ENCODE assay signal across 15 cellular contexts in the genomic region with DNA sequence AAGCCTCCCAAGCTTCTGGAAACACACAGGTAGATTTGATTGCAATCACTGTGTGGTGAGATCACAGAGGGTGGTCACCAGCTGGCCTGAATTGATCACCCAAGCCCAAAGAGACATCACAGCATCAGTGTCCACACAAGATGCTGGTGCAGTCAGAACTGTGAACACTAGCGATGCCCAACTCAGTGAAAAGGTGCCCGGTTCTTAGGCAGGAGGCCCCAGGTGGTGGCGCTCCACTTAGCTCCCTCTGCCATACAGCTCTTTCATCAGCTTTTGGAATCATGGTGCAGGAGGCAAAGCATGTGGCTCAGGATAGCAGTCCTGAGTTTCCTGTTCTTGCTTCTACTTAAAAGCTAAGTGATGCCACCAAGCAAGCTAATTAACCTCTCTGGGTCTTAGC. TPM values are rescaled to one million over a fixed set of nuclear protein-coding genes. Genes with fewer than 3 reads are reported as not detected.
A peak's percentile ranks its signal among the peaks of the same experiment; 100 is the strongest.
DNase-seq lines count a peak whose midpoint lies in the region; ATAC-seq, FAIRE-seq and TF ChIP-seq lines count a peak whose summit lies in the region.
"Had no signal": no experiment of that assay in that cellular context is flagged by ENCODE, and none has a peak within 500 bp of the region (broad histone marks: within the 10 kb centered on the region; RNA-seq: fewer than 3 reads in every experiment).

No MANE protein-coding gene starts in this region.

- POLR2A ChIA-PET in K562 (lab: Yijun Ruan, JAX): interaction anchor here (0.5 to 4.4 kb wide), 19 partner anchors 9 to 900 kb away, joined by 3 to 56 read pairs (median 5); a partner anchor contains a TSS

- H3K27ac ChIP-seq in K562 (ENCODE audit: extremely low read depth, low read depth, low read length) (peak overlapping the region; percentile 6; the same call in 1 of the 3 replicates), spleen (peak overlapping the region; percentile 75 to 95 (median 86))
- H3K27ac ChIP-seq: ovary had no signal

- H3K36me3 ChIP-seq in Loucy (ENCODE audit: insufficient read depth, low read length) (no peaks in the 10 kb centered on the region; the same call in 1 of the 2 replicates), K562 (ENCODE audit: control insufficient read depth, insufficient read depth, low read length) (peaks cover 47% of the 10 kb centered on the region), spleen (peaks cover 0 to 12% (median 0%) of the 10 kb centered on the region in 6 donors)
- H3K36me3 ChIP-seq: ovary had no signal

- peaks cover 16% of the 10 kb centered on the region for H3K36me3 Mint-ChIP-seq in activated T-cell treated with anti-CD3 and anti-CD28 coated beads, Interleukin-2, amount 50 U/mL, for 24 hours (ENCODE audit: low read depth)

- H3K4me2 ChIP-seq in Loucy (ENCODE audit: low read depth, low read length, poor library complexity, severe bottlenecking) (no peak overlapping the region), K562 (ENCODE audit: insufficient read depth, low read length) (peak overlapping the region; percentile 2; the same call in 1 of the 2 replicates)

- no peak overlapping the region for H3K9ac ChIP-seq in Loucy (ENCODE audit: low read depth, low read length, poor library complexity, severe bottlenecking)
- peak overlapping the region; percentile 1 to 51; a peak in 2 of 4 replicates for H3K9ac ChIP-seq in K562 (ENCODE audit: insufficient read depth in 1 of 2, low read depth in 2 of 2, low read length in 2 of 2)

- in situ Hi-C loops in K562 (cut with MboI): no loop called here

- 0 out of 2 replicates have a peak, but pooled peaks cover 2% of the 10 kb centered on the region for H3F3A ChIP-seq in Loucy (ENCODE audit: low read depth)

- TSS peak; percentile 1 for BruUV-seq in K562 (replicated peaks; lab: Mats Ljungman, UMichigan)

- no peak overlapping the region for H3K4me3 Mint-ChIP-seq in activated T-cell treated with anti-CD3 and anti-CD28 coated beads, Interleukin-2, amount 50 U/mL, for 24 hours

- peaks cover 37% of the 10 kb centered on the region for H4K20me1 ChIP-seq in Loucy (ENCODE audit: insufficient read depth, low read length, poor library complexity, severe bottlenecking)
- H4K20me1 ChIP-seq in K562 (replicated peaks; ENCODE audit: control insufficient read depth, insufficient read depth, low read length): peaks cover 46% of the 10 kb centered on the region

- no peak overlapping the region for H3K4me3 ChIP-seq in Loucy (ENCODE audit: low read length, poor library complexity, severe bottlenecking)
- H3K4me3 ChIP-seq in K562: no peak overlapping the region
- H3K4me3 ChIP-seq in spleen: peak overlapping the region in 1 of 8 donors; percentile 16
- H3K4me3 ChIP-seq: ovary had no signal

- no peaks in the 10 kb centered on the region for H3K9me2 ChIP-seq in Loucy (replicated peaks; ENCODE audit: low read depth, low read length)

- peaks cover 82% of the 10 kb centered on the region for H3K79me2 ChIP-seq in Loucy (ENCODE audit: insufficient read depth, low read length)
- H3K79me2 ChIP-seq in K562 (ENCODE audit: control insufficient read depth, insufficient read depth, low read length): peaks cover 96% of the 10 kb centered on the region

- FAIRE-seq in K562 (lab: Jason Lieb, UNC): no peak

- H3K9me3 ChIP-seq in Loucy (ENCODE audit: insufficient read depth, low read depth, low read length) (no peaks in the 10 kb centered on the region), K562 (replicated peaks; ENCODE audit: control insufficient read depth, insufficient read depth, low read depth, low read length) (no peaks in the 10 kb centered on the region), spleen (no peaks in the 10 kb centered on the region)
- H3K9me3 ChIP-seq: ovary had no signal

- TF ChIP-seq POLR2A in K562 (conservative IDR thresholded peaks at IDR 0.05): no peak
- no peak for TF ChIP-seq POLR2A in spleen (IDR thresholded peaks at IDR 0.05)

- WGBS in K562 (ENCODE audit: insufficient coverage, low coverage, missing lambda C conversion rate): 91% methylated on average over 3 of the region's 3 CpGs
- WGBS in spleen, 5 donors: 80 to 97% (median 87%) methylated on average over 2 to 3 of the region's 3 CpGs

- no peaks in the 10 kb centered on the region for H3K27me3 ChIP-seq in Loucy (ENCODE audit: insufficient read depth, low read length, poor library complexity, severe bottlenecking)
- H3K27me3 ChIP-seq in K562 (ENCODE audit: control insufficient read depth in 2 of 2, insufficient read depth in 2 of 2, low read length in 2 of 2): no peaks in the 10 kb centered on the region
- H3K27me3 ChIP-seq in spleen (replicated peaks in 1 of 7): no peaks in the 10 kb centered on the region
- H3K27me3 ChIP-seq: ovary had no signal

- peak; percentile 37; the same call in 1 of the 2 replicates for TF ChIP-seq CTCF in Loucy (conservative IDR thresholded peaks at IDR 0.05; ENCODE audit: low read length)
- peak; percentile 25 to 30 (median 29); a peak in 3 of 6 replicates for TF ChIP-seq CTCF in K562 (IDR thresholded peaks at IDR 0.05 in 2 of 3, conservative IDR thresholded peaks at IDR 0.05 in 1 of 3; ENCODE audit: insufficient read depth in 2 of 3, low read depth in 1 of 3, low read length in 3 of 3)
- no peak for TF ChIP-seq CTCF in spleen (IDR thresholded peaks at IDR 0.05 in 8 of 11, conservative IDR thresholded peaks at IDR 0.05 in 3 of 11)

- H3K27ac Mint-ChIP-seq in activated T-cell treated with anti-CD3 and anti-CD28 coated beads, Interleukin-2, amount 50 U/mL, for 24 hours: peak overlapping the region; percentile 81

- TF ChIP-seq EP300 in K562 (IDR thresholded peaks at IDR 0.05; ENCODE audit: low read length): no peak

- H3K4me1 Mint-ChIP-seq in activated T-cell treated with anti-CD3 and anti-CD28 coated beads, Interleukin-2, amount 50 U/mL, for 24 hours (ENCODE audit: low read depth): peaks cover 76% of the 10 kb centered on the region

- H3K9me1 ChIP-seq in K562 (ENCODE audit: control insufficient read depth, insufficient read depth, low read length): peaks cover 24% of the 10 kb centered on the region

- DNase-seq in activated T-cell treated with anti-CD3 and anti-CD28 coated beads, Interleukin-2, amount 50 U/mL, for 24 hours: no peak
- DNase-seq in activated T-cell treated with anti-CD3 and anti-CD28 coated beads for 4 hours: no peak
- peak in 1 of 4 experiments; percentile 61 for DNase-seq in K562 (ENCODE audit: extremely low read depth in 1 of 4, low spot score in 3 of 4)
- no peak for DNase-seq in spleen
- DNase-seq in GM19238 (ENCODE audit: insufficient read length, low spot score): no peak
- no peak for DNase-seq in HuH-7 (ENCODE audit: low spot score)
- DNase-seq: amniotic stem cell; EL; NCI-H1436 treated with DMSO at 0.1 percent for 48 hours; ovary; stimulated activated CD4-positive, alpha-beta T cell treated with anti-CD3 and anti-CD28 coated beads, Interleukin-12 subunit alpha, Interleukin-12 subunit beta, amount 100 ng/mL, for 4 hours had no signal

- ATAC-seq in K562 (peak; percentile 1), GM21390 (IDR thresholded peaks at IDR 0.05; ENCODE audit: unreplicated experiment) (no peak)
- ATAC-seq: HCT116 had no signal

- intact Hi-C loops in K562 (cut with micrococcal nuclease): loop anchor here (10.0 kb wide), 1 partner anchor 184 kb away; a partner anchor contains a TSS
- intact Hi-C loops in spleen (cut with DNase I; ENCODE audit: low total_unique reads): no loop called here

- H3K9me3 Mint-ChIP-seq in activated T-cell treated with anti-CD3 and anti-CD28 coated beads, Interleukin-2, amount 50 U/mL, for 24 hours: no peaks in the 10 kb centered on the region

- CTCF ChIA-PET in K562 (lab: Yijun Ruan, JAX; ENCODE audit: low intra/inter-chr PET ratio): no interaction called here

- H3K4me1 ChIP-seq in Loucy (ENCODE audit: insufficient read depth, low read length, poor library complexity, severe bottlenecking): peaks cover 24% of the 10 kb centered on the region
- peaks cover 44 to 55% of the 10 kb centered on the region in 2 experiments for H3K4me1 ChIP-seq in K562 (replicated peaks in 1 of 2; ENCODE audit: control insufficient read depth in 2 of 2, insufficient read depth in 2 of 2, low read length in 2 of 2)
- peaks cover 18 to 100% (median 67%) of the 10 kb centered on the region in 6 donors for H3K4me1 ChIP-seq in spleen

- peak in 1 of 2 experiments; percentile 22; a peak in 1 of 4 replicates for TF ChIP-seq RAD21 in K562 (CRISPR knock-in tag; conservative IDR thresholded peaks at IDR 0.05 in 1 of 2, IDR thresholded peaks at IDR 0.05 in 1 of 2)

- no peak overlapping the region for H2AFZ ChIP-seq in Loucy (ENCODE audit: low read length)
- no peak overlapping the region for H2AFZ ChIP-seq in K562 (ENCODE audit: low read depth, low read length)

- H3K27me3 Mint-ChIP-seq in activated T-cell treated with anti-CD3 and anti-CD28 coated beads, Interleukin-2, amount 50 U/mL, for 24 hours: no peaks in the 10 kb centered on the region

RNA-seq across cellular contexts. Expression of a gene that starts 11.1 kb away (rescaled TPM):
- total RNA-seq in K562 (2011; cell fraction: chromatin; rRNA removed; ENCODE audit: low replicate concordance): 104 and 237 TPM in 2 replicates
- total RNA-seq in K562 (2011; cell fraction: nucleolus; rRNA removed): 233 and 250 TPM in 2 replicates
- 163 and 192 TPM in 2 replicates for total RNA-seq in K562 (2011; cell fraction: nucleoplasm; rRNA removed)
- 62.9 and 79.7 TPM in 2 replicates for total RNA-seq in K562 (2014; rRNA removed)
- total RNA-seq in K562 (2014; rRNA removed; fragmentation: Illumina TruSeq; extraction: Trizol): 25.0 and 31.7 TPM in 2 replicates
- 52.2 and 56.7 TPM in 2 replicates for total RNA-seq in K562 (2015; rRNA removed; fragmentation: Illumina TruSeq; extraction: Trizol)
- 101 and 103 TPM in 2 replicates for total RNA-seq in K562 (2021)
- polyA plus RNA-seq in K562 (2011; rRNA removed): 45.6 and 65.3 TPM in 2 replicates
- 87.9 and 92.8 TPM in 2 replicates for polyA plus RNA-seq in K562 (2011; cell fraction: cytosol; rRNA removed)
- polyA plus RNA-seq in K562 (2011; cell fraction: nucleus; rRNA removed): 96.5 and 99.6 TPM in 2 replicates
- polyA plus RNA-seq in K562 (2012): 68.2 and 87.4 TPM in 2 replicates
- 56.7 and 59.7 TPM in 2 replicates for polyA plus RNA-seq in K562 (2014; fragmentation: Illumina TruSeq; extraction: Trizol)
- polyA plus RNA-seq in K562 (2014; fragmentation: Nextera tagmentation; extraction: Ambion mirVana): under 1 TPM; 0.69 to 0.70 TPM
- polyA plus RNA-seq in K562 (2014; rRNA removed): 54.1 and 56.4 TPM in 2 replicates
- polyA minus RNA-seq in K562 (2011; rRNA and poly(A)+ RNA removed): 59.4 and 60.5 TPM in 2 replicates
- polyA minus RNA-seq in K562 (2011; cell fraction: cytosol; rRNA and poly(A)+ RNA removed): 76.8 and 101 TPM in 2 replicates
- polyA minus RNA-seq in K562 (2011; cell fraction: nucleus; rRNA and poly(A)+ RNA removed): 59.6 and 106 TPM in 2 replicates
- total RNA-seq in spleen: 10 to 100 TPM; 40.4 to 60.7 (median 51.3) TPM
- 10 to 100 TPM in 2 of 3 donors, 1 to 10 TPM in 1; 9.5 to 26.0 (median 11.8) TPM for polyA plus RNA-seq in spleen

RNA-seq across cellular contexts. Expression of a gene that starts 20.0 kb away (rescaled TPM):
- total RNA-seq in K562 (2011; cell fraction: chromatin; rRNA removed; ENCODE audit: low replicate concordance): 0.21 TPM in 1 of 2 replicates, not detected in the other
- not detected in 2 replicates for total RNA-seq in K562 (2011; cell fraction: nucleolus; rRNA removed)
- 0.22 TPM in 1 of 2 replicates, not detected in the other for total RNA-seq in K562 (2011; cell fraction: nucleoplasm; rRNA removed)
- total RNA-seq in K562 (2014; rRNA removed) (not detected in 2 replicates), K562 (2014; rRNA removed; fragmentation: Illumina TruSeq; extraction: Trizol) (not detected in 2 replicates), K562 (2015; rRNA removed; fragmentation: Illumina TruSeq; extraction: Trizol) (not detected in 2 replicates), K562 (2021) (not detected in 2 replicates), spleen (not detected)
- polyA plus RNA-seq in K562 (2011; rRNA removed) (not detected in 2 replicates), K562 (2014; fragmentation: Illumina TruSeq; extraction: Trizol) (not detected in 2 replicates), K562 (2014; fragmentation: Nextera tagmentation; extraction: Ambion mirVana) (not detected), K562 (2014; rRNA removed) (0.04 TPM in 1 of 2 replicates, not detected in the other), spleen (under 1 TPM in 2 of 3 donors, not detected in 1; 0.03 to 0.06 TPM)
- polyA plus RNA-seq in K562 (2011; cell fraction: cytosol; rRNA removed): 0.04 TPM in 1 of 2 replicates, not detected in the other
- 0.10 TPM in 1 of 2 replicates, not detected in the other for polyA plus RNA-seq in K562 (2011; cell fraction: nucleus; rRNA removed)
- not detected in 2 replicates for polyA plus RNA-seq in K562 (2012)
- not detected in 2 replicates for polyA minus RNA-seq in K562 (2011; rRNA and poly(A)+ RNA removed)
- not detected in 2 replicates for polyA minus RNA-seq in K562 (2011; cell fraction: cytosol; rRNA and poly(A)+ RNA removed)
- not detected in 2 replicates for polyA minus RNA-seq in K562 (2011; cell fraction: nucleus; rRNA and poly(A)+ RNA removed)
- total RNA-seq: lung microvascular endothelial cell, ovary had no signal

RNA-seq across cellular contexts. Expression of a gene that starts 33.3 kb away (rescaled TPM):
- total RNA-seq in K562 (2011; cell fraction: chromatin; rRNA removed; ENCODE audit: low replicate concordance): 22.9 and 43.9 TPM in 2 replicates
- total RNA-seq in K562 (2011; cell fraction: nucleolus; rRNA removed): 30.7 and 33.7 TPM in 2 replicates
- 20.2 and 27.2 TPM in 2 replicates for total RNA-seq in K562 (2011; cell fraction: nucleoplasm; rRNA removed)
- total RNA-seq in K562 (2014; rRNA removed) (42.5 and 47.4 TPM in 2 replicates), K562 (2014; rRNA removed; fragmentation: Illumina TruSeq; extraction: Trizol) (9.4 and 10.7 TPM in 2 replicates), K562 (2015; rRNA removed; fragmentation: Illumina TruSeq; extraction: Trizol) (28.3 and 30.9 TPM in 2 replicates), K562 (2021) (51.3 and 52.8 TPM in 2 replicates), spleen (10 to 100 TPM; 13.4 to 21.3 (median 16.4) TPM)
- polyA plus RNA-seq in K562 (2011; rRNA removed) (26.8 and 44.0 TPM in 2 replicates), K562 (2014; fragmentation: Illumina TruSeq; extraction: Trizol) (23.6 and 41.0 TPM in 2 replicates), K562 (2014; fragmentation: Nextera tagmentation; extraction: Ambion mirVana) (1 to 10 TPM in 1 of 2 experiments, under 1 TPM in 1; 0.70 to 1.9 TPM), K562 (2014; rRNA removed) (47.1 and 58.1 TPM in 2 replicates), spleen (10 to 100 TPM; 13.2 to 17.3 (median 16.9) TPM)
- polyA plus RNA-seq in K562 (2011; cell fraction: cytosol; rRNA removed): 44.3 and 59.3 TPM in 2 replicates
- 50.0 and 63.7 TPM in 2 replicates for polyA plus RNA-seq in K562 (2011; cell fraction: nucleus; rRNA removed)
- polyA plus RNA-seq in K562 (2012): 34.4 and 35.2 TPM in 2 replicates
- polyA minus RNA-seq in K562 (2011; rRNA and poly(A)+ RNA removed): 11.3 and 13.6 TPM in 2 replicates
- 16.3 and 30.8 TPM in 2 replicates for polyA minus RNA-seq in K562 (2011; cell fraction: cytosol; rRNA and poly(A)+ RNA removed)
- polyA minus RNA-seq in K562 (2011; cell fraction: nucleus; rRNA and poly(A)+ RNA removed): 11.7 and 24.3 TPM in 2 replicates

RNA-seq across cellular contexts. Expression of a gene that starts 39.0 kb away (rescaled TPM):
- not detected in 2 replicates for total RNA-seq in K562 (2011; cell fraction: chromatin; rRNA removed; ENCODE audit: low replicate concordance)
- total RNA-seq in K562 (2011; cell fraction: nucleolus; rRNA removed): not detected in 2 replicates
- not detected in 2 replicates for total RNA-seq in K562 (2011; cell fraction: nucleoplasm; rRNA removed)
- not detected in 2 replicates for total RNA-seq in K562 (2014; rRNA removed)
- total RNA-seq in K562 (2014; rRNA removed; fragmentation: Illumina TruSeq; extraction: Trizol): not detected in 2 replicates
- total RNA-seq in K562 (2015; rRNA removed; fragmentation: Illumina TruSeq; extraction: Trizol): not detected in 2 replicates
- total RNA-seq in K562 (2021): not detected in 2 replicates
- not detected in 2 replicates for polyA plus RNA-seq in K562 (2011; rRNA removed)
- not detected in 2 replicates for polyA plus RNA-seq in K562 (2011; cell fraction: cytosol; rRNA removed)
- polyA plus RNA-seq in K562 (2011; cell fraction: nucleus; rRNA removed): not detected in 2 replicates
- polyA plus RNA-seq in K562 (2012): not detected in 2 replicates
- polyA plus RNA-seq in K562 (2014; fragmentation: Illumina TruSeq; extraction: Trizol): not detected in 2 replicates
- polyA plus RNA-seq in K562 (2014; fragmentation: Nextera tagmentation; extraction: Ambion mirVana): not detected
- polyA plus RNA-seq in K562 (2014; rRNA removed): not detected in 2 replicates
- not detected in 2 replicates for polyA minus RNA-seq in K562 (2011; rRNA and poly(A)+ RNA removed)
- not detected in 2 replicates for polyA minus RNA-seq in K562 (2011; cell fraction: cytosol; rRNA and poly(A)+ RNA removed)
- not detected in 2 replicates for polyA minus RNA-seq in K562 (2011; cell fraction: nucleus; rRNA and poly(A)+ RNA removed)
- total RNA-seq in spleen: not detected
- not detected for polyA plus RNA-seq in spleen
- total RNA-seq: lung microvascular endothelial cell, ovary had no signal
- polyA plus RNA-seq: ovary had no signal

Comparison
In these comparisons a context has a peak if more than half of its experiments do, and no peak if none do; other contexts are left out.
1. CTCF ChIP-seq: peak in Loucy (single experiment) and K562 (3 of 3); none in spleen (0 of 11).